Comparison of ENCODE assay signal across 8 cellular contexts in the genomic region with DNA sequence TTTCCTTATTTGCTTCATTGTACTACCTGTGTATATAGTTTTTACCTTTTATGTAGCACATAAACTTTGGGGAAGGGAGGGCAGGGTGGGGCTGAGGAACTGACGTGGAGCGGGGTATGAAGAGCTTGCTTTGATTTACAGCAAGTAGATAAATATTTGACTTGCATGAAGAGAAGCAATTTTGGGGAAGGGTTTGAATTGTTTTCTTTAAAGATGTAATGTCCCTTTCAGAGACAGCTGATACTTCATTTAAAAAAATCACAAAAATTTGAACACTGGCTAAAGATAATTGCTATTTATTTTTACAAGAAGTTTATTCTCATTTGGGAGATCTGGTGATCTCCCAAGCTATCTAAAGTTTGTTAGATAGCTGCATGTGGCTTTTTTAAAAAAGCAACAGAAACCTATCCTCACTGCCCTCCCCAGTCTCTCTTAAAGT. TPM values are rescaled to one million over a fixed set of nuclear protein-coding genes. Genes with fewer than 3 reads are reported as not detected.
DNase-seq lines count a peak whose midpoint lies in the region; ATAC-seq and TF ChIP-seq lines count a peak whose summit lies in the region.

No MANE protein-coding gene starts in this region.

- H3K36me3 Mint-ChIP-seq in activated naive CD4-positive, alpha-beta T cell treated with anti-CD3 and anti-CD28 coated beads, Interleukin-2, amount 50 U/mL, for 24 hours, result peaks cover 27% of the 10 kb centered on the region
- peaks cover 41% of the 10 kb centered on the region for H3K36me3 Mint-ChIP-seq in type B pancreatic cell

- H3K27ac Mint-ChIP-seq in activated naive CD4-positive, alpha-beta T cell treated with anti-CD3 and anti-CD28 coated beads, Interleukin-2, amount 50 U/mL, for 24 hours, result peak overlapping the region; percentile 96
- peak overlapping the region; percentile 87 for H3K27ac Mint-ChIP-seq in type B pancreatic cell

- no peak for DNase-seq in activated naive CD4-positive, alpha-beta T cell treated with Interleukin-2 at 50 U/mL for 16 hours
- DNase-seq in T follicular helper cell (ENCODE audit: low read depth), result peak; percentile 31
- no peak for DNase-seq in foreskin fibroblast
- DNase-seq in type B pancreatic cell (ENCODE audit: extremely low spot score, unreplicated experiment), result no peak
- DNase-seq in stimulated activated CD4-positive, alpha-beta T cell treated with anti-CD3 and anti-CD28 coated beads, Interleukin-4, amount 100 ng/mL, for 4 hours, result no peak

- no peaks in the 10 kb centered on the region for H3K27me3 Mint-ChIP-seq in activated naive CD4-positive, alpha-beta T cell treated with anti-CD3 and anti-CD28 coated beads, Interleukin-2, amount 50 U/mL, for 24 hours
- peaks cover 8% of the 10 kb centered on the region for H3K27me3 Mint-ChIP-seq in type B pancreatic cell

- no peaks in the 10 kb centered on the region for H3K9me3 Mint-ChIP-seq in activated naive CD4-positive, alpha-beta T cell treated with anti-CD3 and anti-CD28 coated beads, Interleukin-2, amount 50 U/mL, for 24 hours
- no peaks in the 10 kb centered on the region for H3K9me3 Mint-ChIP-seq in type B pancreatic cell

- peak overlapping the region; percentile 99 for H3K4me3 Mint-ChIP-seq in activated naive CD4-positive, alpha-beta T cell treated with anti-CD3 and anti-CD28 coated beads, Interleukin-2, amount 50 U/mL, for 24 hours
- H3K4me3 Mint-ChIP-seq in type B pancreatic cell, result peak overlapping the region; percentile 98

- H3K4me3 ChIP-seq in foreskin fibroblast (ENCODE audit: low read depth in 1 of 2, low read length in 2 of 2), result peak overlapping the region; percentile 92 to 100

- peaks cover 36% of the 10 kb centered on the region for H3K4me1 Mint-ChIP-seq in activated naive CD4-positive, alpha-beta T cell treated with anti-CD3 and anti-CD28 coated beads, Interleukin-2, amount 50 U/mL, for 24 hours
- peaks cover 16% of the 10 kb centered on the region for H3K4me1 Mint-ChIP-seq in type B pancreatic cell (ENCODE audit: unreplicated experiment)

- no peak for ATAC-seq in HG03469 (IDR thresholded peaks at IDR 0.05; ENCODE audit: unreplicated experiment)
- no peak for ATAC-seq in GM18909 (IDR thresholded peaks at IDR 0.05; ENCODE audit: poor library complexity, unreplicated experiment)

- TF ChIP-seq CTCF in foreskin fibroblast (IDR thresholded peaks at IDR 0.05; ENCODE audit: low read depth, low read length) (no peak), type B pancreatic cell (conservative IDR thresholded peaks at IDR 0.05) (no peak)

RNA-seq across cellular contexts. Expression of a gene that starts 4.1 kb away (rescaled TPM):
- 49.6 and 85.5 TPM in 2 replicates for total RNA-seq in type B pancreatic cell (ENCODE audit: low replicate concordance)

RNA-seq across cellular contexts. Expression of a gene that starts 25.3 kb away (rescaled TPM):
- 1.6 and 3.6 TPM in 2 replicates for total RNA-seq in type B pancreatic cell (ENCODE audit: low replicate concordance)
